In genomic region chr7:69937097-69937496, GRCh38 we compare ENCODE assay signal across 20 cellular contexts.
DNase-seq lines count a peak whose midpoint lies in the region; ATAC-seq and TF ChIP-seq lines count a peak whose summit lies in the region.
"Had no signal": no experiment of that assay in that cellular context is flagged by ENCODE, and none has a peak within 500 bp of the region (broad histone marks: within the 10 kb centered on the region; RNA-seq: fewer than 3 reads in every experiment).

No MANE protein-coding gene starts in this region.

- 57% methylated on average over 4 of the region's 4 CpGs; no CpG with 5 or more reads in 1 of the 2 experiments for WGBS in endodermal cell (ENCODE audit: insufficient coverage in 1 of 2, insufficient read length in 1 of 2), 2 experiments

- H3K36me3 ChIP-seq in HEK293 (ENCODE audit: control insufficient read depth in 2 of 2, insufficient read depth in 1 of 2, low read length in 2 of 2) (no peaks in the 10 kb centered on the region), endodermal cell (ENCODE audit: control insufficient read depth, insufficient read depth, low read length) (no peaks in the 10 kb centered on the region)
- H3K36me3 ChIP-seq: BE2C had no signal

- H3K4me1 ChIP-seq in HEK293 (ENCODE audit: control insufficient read depth, insufficient read depth, low read length), result peaks cover 49% of the 10 kb centered on the region
- H3K4me1 ChIP-seq in endodermal cell (ENCODE audit: control insufficient read depth, insufficient read depth, low read length), result peaks cover 13% of the 10 kb centered on the region

- H3K27me3 ChIP-seq in endodermal cell (ENCODE audit: control insufficient read depth, insufficient read depth, low read length, poor library complexity, severe bottlenecking), result no peaks in the 10 kb centered on the region
- H3K27me3 ChIP-seq: BE2C had no signal

- CTCF ChIA-PET in HEK293 (lab: Yijun Ruan, JAX), result no interaction called here

- H3K4me3 ChIP-seq in HEK293 (ENCODE audit: low read depth, low read length) (no peak overlapping the region), endodermal cell (ENCODE audit: low read length) (peak overlapping the region; percentile 5)
- H3K4me3 ChIP-seq: GM12878 had no signal

- TF ChIP-seq CTCF in HEK293 (tag by site-specific recombination; IDR thresholded peaks at IDR 0.05), result no peak
- no peak for TF ChIP-seq CTCF in endodermal cell (conservative IDR thresholded peaks at IDR 0.05)

- H3K9me3 ChIP-seq in HEK293 (ENCODE audit: control insufficient read depth, insufficient read depth, low read depth, low read length), result no peaks in the 10 kb centered on the region
- H3K9me3 ChIP-seq in endodermal cell (ENCODE audit: control insufficient read depth, low read length), result no peaks in the 10 kb centered on the region
- H3K9me3 ChIP-seq: BE2C had no signal

- POLR2A ChIA-PET in HEK293 (lab: Yijun Ruan, JAX), result no interaction called here

- H3K27ac Mint-ChIP-seq in endodermal cell, result no peak overlapping the region
- H3K27ac Mint-ChIP-seq: CD8-positive, alpha-beta memory T cell had no signal

- no peaks in the 10 kb centered on the region for H3K27me3 Mint-ChIP-seq in endodermal cell (ENCODE audit: insufficient read depth)
- H3K27me3 Mint-ChIP-seq: CD8-positive, alpha-beta memory T cell had no signal

- H3K9me3 Mint-ChIP-seq in endodermal cell, result no peaks in the 10 kb centered on the region
- H3K9me3 Mint-ChIP-seq: CD8-positive, alpha-beta memory T cell had no signal

- no peak overlapping the region for H3K4me3 Mint-ChIP-seq in endodermal cell
- H3K4me3 Mint-ChIP-seq: CD4-positive, CD25-positive, alpha-beta regulatory T cell; CD8-positive, alpha-beta memory T cell had no signal

- no peak overlapping the region for H3K9ac ChIP-seq in endodermal cell (ENCODE audit: extremely low read depth, low read length, poor library complexity, severe bottlenecking)

- no peaks in the 10 kb centered on the region for H3K36me3 Mint-ChIP-seq in endodermal cell (ENCODE audit: low read depth)
- H3K36me3 Mint-ChIP-seq: CD4-positive, CD25-positive, alpha-beta regulatory T cell; CD8-positive, alpha-beta memory T cell had no signal

- H3K4me1 Mint-ChIP-seq in endodermal cell, result peaks cover 4% of the 10 kb centered on the region

- ATAC-seq in HG03025 (IDR thresholded peaks at IDR 0.05; ENCODE audit: low FRiP score, unreplicated experiment) (no peak), HG03280 (IDR thresholded peaks at IDR 0.05; ENCODE audit: unreplicated experiment) (no peak)
- ATAC-seq: GM12878, HCT116 had no signal

- H3K27ac ChIP-seq in HEK293 (ENCODE audit: extremely low read depth, low read depth, low read length), result no peak overlapping the region; the same call in 1 of the 2 replicates
- no peak overlapping the region for H3K27ac ChIP-seq in endodermal cell (ENCODE audit: low read depth, low read length)

- DNase-seq in NCI-H82 (lab: John Stamatoyannopoulos, UW) (peak; percentile 86), endodermal cell (no peak), DMS53 treated with DMSO at 0.1 percent for 48 hours (lab: John Stamatoyannopoulos, UW; ENCODE audit: unreplicated experiment) (no peak), NAMALWA (ENCODE audit: low spot score) (no peak)
- DNase-seq: ACHN; BE2C; C1 segment of cervical spinal cord; CD4-positive, CD25-positive, alpha-beta regulatory T cell; CD8-positive, alpha-beta memory T cell; COR-L47; DMS153; DMS79 treated with DMSO at 0.1 percent for 48 hours; GOT3; H7; KG1 had no signal

TF ChIP-seq in HEK293, 187 proteins besides CTCF, POLR2A, EP300 and RAD21:
- TF ChIP-seq ZIC2 (tag by site-specific recombination; IDR thresholded peaks at IDR 0.05) (no peak), FEZF1 (tag by site-specific recombination; IDR thresholded peaks at IDR 0.05) (peak; percentile 62), ZNF280D (tag by site-specific recombination; IDR thresholded peaks at IDR 0.05) (no peak), ZSCAN23 (tag by site-specific recombination; IDR thresholded peaks at IDR 0.05) (no peak)
TF ChIP-seq in HEK293: peak in this region for 1.
